Comparison of ENCODE assay signal across 8 cellular contexts in the genomic region with DNA sequence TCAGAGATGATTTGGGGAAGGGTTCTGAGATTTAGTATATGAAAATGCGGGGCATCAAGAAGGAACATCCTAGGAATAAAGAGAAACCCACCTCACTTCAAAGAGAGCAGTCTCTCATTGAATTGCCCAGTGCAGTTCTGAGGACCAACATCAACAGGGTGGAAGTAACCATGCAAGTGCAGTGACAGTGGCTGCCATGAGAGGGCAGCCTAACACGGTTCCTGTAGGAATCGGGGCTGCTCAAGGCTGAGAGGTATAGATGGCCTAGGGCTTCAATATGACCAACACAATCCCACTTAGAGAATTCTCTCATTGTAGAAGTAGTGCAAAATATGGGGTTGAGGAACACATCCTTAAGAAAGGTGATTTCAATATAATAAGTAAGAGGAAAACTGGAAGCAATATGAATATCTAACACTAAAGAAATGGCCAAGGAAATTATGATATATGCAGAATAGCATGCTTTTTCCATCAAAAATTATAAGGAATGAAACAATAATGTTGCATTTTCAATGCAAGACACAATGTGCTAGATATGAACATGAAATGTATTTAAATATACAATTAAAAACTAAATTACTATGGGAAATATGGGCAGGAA. TPM values are rescaled to one million over a fixed set of nuclear protein-coding genes. Genes with fewer than 3 reads are reported as not detected.
DNase-seq lines count a peak whose midpoint lies in the region; TF ChIP-seq lines count a peak whose summit lies in the region.

No MANE protein-coding gene starts in this region.

- H3K9me3 ChIP-seq in Loucy (ENCODE audit: insufficient read depth, low read depth, low read length): no peaks in the 10 kb centered on the region

- no peak overlapping the region for H3K27ac Mint-ChIP-seq in brain

- TF ChIP-seq CTCF in Loucy (conservative IDR thresholded peaks at IDR 0.05; ENCODE audit: low read length) (peak; percentile 99), brain (conservative IDR thresholded peaks at IDR 0.05) (peak; percentile 84 to 92)

- H3K4me1 Mint-ChIP-seq in brain: peaks cover 25% of the 10 kb centered on the region

- H3K27me3 ChIP-seq in H7 (ENCODE audit: control insufficient read depth, insufficient read depth, low read length) (no peaks in the 10 kb centered on the region), Loucy (ENCODE audit: insufficient read depth, low read length, poor library complexity, severe bottlenecking) (no peaks in the 10 kb centered on the region)

- H3K4me1 ChIP-seq in Loucy (ENCODE audit: insufficient read depth, low read length, poor library complexity, severe bottlenecking): peaks cover under 1% of the 10 kb centered on the region

- no peaks in the 10 kb centered on the region for H3F3A ChIP-seq in Loucy (ENCODE audit: low read depth)

- H3K9me3 Mint-ChIP-seq in brain: peaks cover 0 to 5% (median 0%) of the 10 kb centered on the region in 5 experiments

- peaks cover 3% of the 10 kb centered on the region for H3K27me3 Mint-ChIP-seq in brain

- H3K36me3 ChIP-seq in H7 (replicated peaks; ENCODE audit: control insufficient read depth, insufficient read depth, low read length): no peaks in the 10 kb centered on the region
- H3K36me3 ChIP-seq in Loucy (ENCODE audit: insufficient read depth, low read length): no peaks in the 10 kb centered on the region

- H3K4me2 ChIP-seq in Loucy (ENCODE audit: low read depth, low read length, poor library complexity, severe bottlenecking): no peak overlapping the region

- no peaks in the 10 kb centered on the region for H3K79me2 ChIP-seq in Loucy (ENCODE audit: insufficient read depth, low read length)

- H3K9me2 ChIP-seq in Loucy (replicated peaks; ENCODE audit: low read depth, low read length): no peaks in the 10 kb centered on the region

- no peak overlapping the region for H3K9ac ChIP-seq in Loucy (ENCODE audit: low read depth, low read length, poor library complexity, severe bottlenecking)

- H3K4me3 ChIP-seq in H7 (ENCODE audit: insufficient read depth, low read depth, low read length) (no peak overlapping the region), Loucy (ENCODE audit: low read length, poor library complexity, severe bottlenecking) (no peak overlapping the region)

- no peaks in the 10 kb centered on the region for H3K36me3 Mint-ChIP-seq in brain

- DNase-seq in NCI-H1694 (lab: John Stamatoyannopoulos, UW) (peak; percentile 38), NCI-H1694 treated with DMSO at 0.1 percent for 48 hours (lab: John Stamatoyannopoulos, UW) (no peak), H7 (peak; percentile 72), T1000 (lab: John Stamatoyannopoulos, UW) (peak; percentile 32), inferior parietal cortex (ENCODE audit: extremely low spot score) (peak; percentile 84)
- peak; percentile 41 to 50 for DNase-seq in stimulated activated CD4-positive, alpha-beta T cell treated with anti-CD3 and anti-CD28 coated beads, Interleukin-1b, Interleukin-23, amount 100 ng/mL, for 4 hours (ENCODE audit: low read depth in 2 of 2)

- no peak overlapping the region for H3K4me3 Mint-ChIP-seq in brain

- no peaks in the 10 kb centered on the region for H4K20me1 ChIP-seq in Loucy (ENCODE audit: insufficient read depth, low read length, poor library complexity, severe bottlenecking)

- H2AFZ ChIP-seq in Loucy (ENCODE audit: low read length): no peak overlapping the region

RNA-seq across cellular contexts. Expression of gene ARRDC4, which starts 51.1 kb away (rescaled TPM):
- 1.0 and 4.1 TPM in 2 replicates for total RNA-seq in H7 (2014; rRNA removed; shearing (Covaris generic))
- polyA plus RNA-seq in brain (ENCODE audit: insufficient read depth, low read depth, low replicate concordance): 4.3 TPM
